8 cellular contexts compared by ENCODE assay signal in the genomic region with DNA sequence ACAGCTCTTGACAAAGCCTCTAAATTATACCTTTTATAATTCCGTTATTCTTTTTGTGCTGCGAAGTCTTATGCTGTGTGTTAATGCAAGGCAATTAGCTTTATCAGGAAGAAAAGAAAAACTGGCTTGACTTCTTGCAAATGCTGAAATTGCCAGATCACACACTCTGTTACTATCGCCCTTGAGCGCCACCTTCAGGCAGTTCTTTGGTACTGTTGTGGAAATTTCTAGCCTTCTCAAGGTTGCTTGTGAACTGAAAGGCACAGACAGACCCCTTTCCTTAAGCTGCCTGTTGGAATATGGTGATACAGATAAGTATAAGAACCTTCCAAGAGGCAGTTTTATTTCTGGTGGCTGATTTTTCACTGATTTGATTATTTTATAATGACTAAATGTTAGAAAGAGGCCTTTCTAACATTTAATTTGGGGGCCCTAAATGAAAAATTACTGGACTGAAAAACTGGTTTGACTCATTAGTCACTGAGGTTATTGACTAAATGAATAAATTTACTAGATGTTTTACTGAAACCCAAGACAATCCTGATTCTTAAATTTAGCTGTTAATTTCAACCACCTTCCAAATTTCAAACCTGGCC.
DNase-seq lines count a peak whose midpoint lies in the region; ATAC-seq lines count a peak whose summit lies in the region.

No MANE protein-coding gene starts in this region.

- no peak overlapping the region for H3K4me2 ChIP-seq in Karpas-422 (ENCODE audit: low read depth, low read length, poor library complexity, severe bottlenecking)

- ATAC-seq in GM18907 (IDR thresholded peaks at IDR 0.05; ENCODE audit: unreplicated experiment) (peak; percentile 45), Right ventricle myocardium superior (ENCODE audit: poor library complexity) (peak; percentile 61), GM21825 (IDR thresholded peaks at IDR 0.05; ENCODE audit: unreplicated experiment) (no peak)
- ATAC-seq in activated naive CD4-positive, alpha-beta T cell treated with anti-CD3 and anti-CD28 coated beads, Interleukin-2, amount 50 U/mL, for 72 hours, result peak in 1 of 2 donors; percentile 39

- peaks cover 20% of the 10 kb centered on the region for H3K4me1 ChIP-seq in Karpas-422 (ENCODE audit: low read length)

- peak; percentile 60 to 61 for DNase-seq in AML-193 (lab: John Stamatoyannopoulos, UW)
- peak; percentile 92 for DNase-seq in Karpas-422
- peak; percentile 66 for DNase-seq in SKM-1 (lab: John Stamatoyannopoulos, UW; ENCODE audit: unreplicated experiment)
- peak; percentile 68 to 82 for DNase-seq in activated naive CD4-positive, alpha-beta T cell treated with anti-CD3 and anti-CD28 coated beads, Interleukin-2, amount 50 U/mL, for 72 hours (ENCODE audit: low spot score in 2 of 2)
- DNase-seq in Right ventricle myocardium superior, result no peak
- peak; percentile 29 for DNase-seq in pulmonary artery endothelial cell (ENCODE audit: low read depth, low spot score)

- H3K27me3 ChIP-seq in Karpas-422 (ENCODE audit: low read length), result no peaks in the 10 kb centered on the region

- H4K20me1 ChIP-seq in Karpas-422 (ENCODE audit: insufficient read depth, low read depth, low read length), result no peaks in the 10 kb centered on the region

- no peaks in the 10 kb centered on the region for H3K9me2 ChIP-seq in Karpas-422 (replicated peaks; ENCODE audit: insufficient read depth, low read length)

- H3K9me3 ChIP-seq in Karpas-422 (ENCODE audit: low read length), result no peaks in the 10 kb centered on the region

- no peaks in the 10 kb centered on the region for H3K79me2 ChIP-seq in Karpas-422 (ENCODE audit: low read length)

- intact Hi-C loops in Right ventricle myocardium superior (cut with DNase I), result loop anchor here (5.0 kb wide), 1 partner anchor 219 kb away; no protein-coding TSS in a partner anchor

- no peaks in the 10 kb centered on the region for H3K9me3 Mint-ChIP-seq in activated naive CD4-positive, alpha-beta T cell treated with anti-CD3 and anti-CD28 coated beads, Interleukin-2, amount 50 U/mL, for 72 hours

- H3K27ac ChIP-seq in Karpas-422 (ENCODE audit: low read length), result no peak overlapping the region

- no peak overlapping the region for H3K4me3 ChIP-seq in Karpas-422 (ENCODE audit: low read length)

- no peak overlapping the region for H2AFZ ChIP-seq in Karpas-422 (ENCODE audit: low read length)

- H3K27ac Mint-ChIP-seq in activated naive CD4-positive, alpha-beta T cell treated with anti-CD3 and anti-CD28 coated beads, Interleukin-2, amount 50 U/mL, for 72 hours, result no peak overlapping the region

- no peaks in the 10 kb centered on the region for H3K36me3 Mint-ChIP-seq in activated naive CD4-positive, alpha-beta T cell treated with anti-CD3 and anti-CD28 coated beads, Interleukin-2, amount 50 U/mL, for 72 hours

- no peak overlapping the region for H3K9ac ChIP-seq in Karpas-422 (ENCODE audit: low read length)

- H3K36me3 ChIP-seq in Karpas-422 (ENCODE audit: insufficient read depth, low read length), result no peaks in the 10 kb centered on the region
